Comparison of ENCODE assay signal across 31 cellular contexts in genomic region chr3:154062513-154062912, GRCh38. TPM values are rescaled to one million over a fixed set of nuclear protein-coding genes. Genes with fewer than 3 reads are reported as not detected.
"Had no signal": no experiment of that assay in that cellular context is flagged by ENCODE, and none has a peak within 500 bp of the region (broad histone marks: within the 10 kb centered on the region; RNA-seq: fewer than 3 reads in every experiment).

No MANE protein-coding gene starts in this region.

- H3K9me3 Mint-ChIP-seq: activated CD4-positive, alpha-beta memory T cell treated with anti-CD3 and anti-CD28 coated beads for 36 hours; activated naive CD4-positive, alpha-beta T cell treated with anti-CD3 and anti-CD28 coated beads for 36 hours; activated T-helper 1 cell treated with anti-CD3 and anti-CD28 coated beads, Interleukin-12 subunit alpha, Interleukin-12 subunit beta, Interleukin-2, Interleukin-4 antibody, amounts not matched to agents 30 ng/mL and 10 ng/mL and 1 ng/mL, durations not matched to agents 14 hours and 24 hours and 36 hours; nephron progenitor cell had no signal

- H3K4me3 ChIP-seq: adrenal gland, body of pancreas, colonic mucosa, gastrocnemius medialis, left ventricle myocardium inferior, skin epidermis, uterus had no signal

- ATAC-seq: activated CD4-positive, CD25-positive, alpha-beta regulatory T cell treated with anti-CD3 and anti-CD28 coated beads, Interleukin-2, amount 50 U/mL, for 24 hours; body of pancreas; gastrocnemius medialis; sciatic nerve; stimulated activated naive CD8-positive, alpha-beta T cell treated with anti-CD3 and anti-CD28 coated beads, Interleukin-15, Interleukin-2, amounts not matched to agents 100 U/mL and 50 U/mL, for 24 hours had no signal

- H3K4me1 Mint-ChIP-seq: activated naive CD8-positive, alpha-beta T cell treated with anti-CD3 and anti-CD28 coated beads for 36 hours; naive B cell had no signal

- H3K27me3 ChIP-seq: adrenal gland, body of pancreas, colonic mucosa, gastrocnemius medialis, neutrophil, uterus had no signal

- H3K27ac Mint-ChIP-seq: activated CD4-positive, alpha-beta memory T cell treated with anti-CD3 and anti-CD28 coated beads for 36 hours; activated naive CD4-positive, alpha-beta T cell treated with anti-CD3 and anti-CD28 coated beads for 36 hours; activated naive CD8-positive, alpha-beta T cell treated with anti-CD3 and anti-CD28 coated beads for 36 hours; activated T-helper 1 cell treated with anti-CD3 and anti-CD28 coated beads, Interleukin-12 subunit alpha, Interleukin-12 subunit beta, Interleukin-2, Interleukin-4 antibody, amounts not matched to agents 30 ng/mL and 10 ng/mL and 1 ng/mL, durations not matched to agents 14 hours and 24 hours and 36 hours; naive B cell; nephron progenitor cell; progenitor cell of endocrine pancreas; type B pancreatic cell had no signal

- H3K27ac ChIP-seq: adrenal gland, body of pancreas, colonic mucosa, gastrocnemius medialis, left ventricle myocardium inferior, neutrophil, skin epidermis, uterus had no signal

- H3K27me3 Mint-ChIP-seq: naive B cell, progenitor cell of endocrine pancreas, type B pancreatic cell had no signal

- H3K4me1 ChIP-seq: adrenal gland, colonic mucosa, gastrocnemius medialis, uterus had no signal

- H3K4me3 Mint-ChIP-seq: activated CD4-positive, alpha-beta memory T cell treated with anti-CD3 and anti-CD28 coated beads for 36 hours; activated naive CD4-positive, alpha-beta T cell treated with anti-CD3 and anti-CD28 coated beads for 36 hours; activated naive CD8-positive, alpha-beta T cell treated with anti-CD3 and anti-CD28 coated beads for 36 hours; activated T-helper 1 cell treated with anti-CD3 and anti-CD28 coated beads, Interleukin-12 subunit alpha, Interleukin-12 subunit beta, Interleukin-2, Interleukin-4 antibody, amounts not matched to agents 30 ng/mL and 10 ng/mL and 1 ng/mL, durations not matched to agents 14 hours and 24 hours and 36 hours; naive B cell; nephron progenitor cell; type B pancreatic cell had no signal

- H3K36me3 ChIP-seq: adrenal gland, colonic mucosa, gastrocnemius medialis, left ventricle myocardium inferior, neutrophil, uterus had no signal

- DNase-seq: activated CD4-positive, alpha-beta memory T cell treated with anti-CD3 and anti-CD28 coated beads for 36 hours; activated CD4-positive, alpha-beta T cell treated with anti-CD3 and anti-CD28 coated beads for 48 hours; activated CD8-positive, alpha-beta memory T cell treated with anti-CD3 and anti-CD28 coated beads, Interleukin-2, amount 50 U/mL, for 4 hours; activated effector memory CD4-positive, alpha-beta T cell treated with anti-CD3 and anti-CD28 coated beads, Interleukin-2, amount 50 U/mL, for 16 hours; activated naive CD4-positive, alpha-beta T cell treated with anti-CD3 and anti-CD28 coated beads for 36 hours; activated naive CD8-positive, alpha-beta T cell treated with anti-CD3 and anti-CD28 coated beads for 36 hours; activated T-cell treated with anti-CD3 and anti-CD28 coated beads, Interleukin-2, amount 50 U/mL, for 1 hour; adrenal gland; aorta; body of pancreas; cerebellar nuclear complex; colonic mucosa; effector CD8-positive, alpha-beta T cell; erythroblast; gastrocnemius medialis; glutamatergic neuron; islet precursor cell; left ventricle myocardium inferior; naive B cell; nephron progenitor cell; stimulated activated CD4-positive, alpha-beta T cell treated with anti-CD3 and anti-CD28 coated beads, Interleukin-12 subunit alpha, Interleukin-12 subunit beta, amount 100 ng/mL, for 4 hours; stimulated activated CD4-positive, alpha-beta T cell treated with anti-CD3 and anti-CD28 coated beads, Interleukin-4, amount 100 ng/mL, for 1 hour; stimulated activated naive CD8-positive, alpha-beta T cell treated with anti-CD3 and anti-CD28 coated beads, Interleukin-15, Interleukin-2, amounts not matched to agents 100 U/mL and 50 U/mL, for 24 hours; uterus had no signal

- H3K36me3 Mint-ChIP-seq: activated CD4-positive, alpha-beta memory T cell treated with anti-CD3 and anti-CD28 coated beads for 36 hours; activated naive CD8-positive, alpha-beta T cell treated with anti-CD3 and anti-CD28 coated beads for 36 hours; naive B cell; type B pancreatic cell had no signal

RNA-seq across cellular contexts. Expression of gene ARHGEF26, which starts 58.7 kb away (rescaled TPM):
- total RNA-seq: activated T-helper 1 cell treated with anti-CD3 and anti-CD28 coated beads, Interleukin-12 subunit alpha, Interleukin-12 subunit beta, Interleukin-2, Interleukin-4 antibody, amounts not matched to agents 30 ng/mL and 10 ng/mL and 1 ng/mL, durations not matched to agents 14 hours and 24 hours and 36 hours had no signal
